18 cellular contexts compared by ENCODE assay signal in the genomic region with DNA sequence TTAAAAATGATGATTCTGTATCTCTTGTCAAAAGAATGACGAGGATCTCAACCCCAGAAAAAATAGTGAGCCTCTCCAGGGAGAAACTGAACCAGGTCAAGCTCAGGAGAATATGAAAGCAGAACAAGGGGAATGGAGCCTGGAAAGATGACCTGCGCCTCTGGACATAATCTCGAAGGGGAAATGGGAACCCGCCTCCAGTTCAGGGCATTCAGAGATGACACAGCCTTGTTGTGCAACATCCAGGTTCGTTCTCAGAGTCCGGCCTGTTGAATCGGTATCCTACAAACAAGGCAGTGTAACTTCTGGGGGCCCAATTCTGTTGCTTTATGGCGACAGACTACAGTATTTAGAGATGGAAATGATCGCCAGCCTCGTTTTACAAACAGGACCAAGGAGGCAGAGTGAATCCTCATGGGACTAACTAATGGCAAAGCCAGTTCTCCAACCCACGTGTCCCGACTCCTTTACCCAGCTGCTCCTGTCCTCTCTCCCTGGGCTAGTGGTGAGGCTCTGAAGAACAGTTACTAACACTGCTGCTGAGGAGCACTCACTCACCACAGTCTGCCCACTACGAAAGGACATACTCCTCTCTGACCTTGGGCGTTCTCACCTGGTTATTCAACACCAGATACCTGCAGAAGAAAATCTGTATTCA.
A peak's percentile ranks its signal among the peaks of the same experiment; 100 is the strongest.
DNase-seq lines count a peak whose midpoint lies in the region; ATAC-seq and TF ChIP-seq lines count a peak whose summit lies in the region.
"Had no signal": no experiment of that assay in that cellular context is flagged by ENCODE, and none has a peak within 500 bp of the region (broad histone marks: within the 10 kb centered on the region; RNA-seq: fewer than 3 reads in every experiment).

No MANE protein-coding gene starts in this region.

- no peaks in the 10 kb centered on the region for H3K4me1 ChIP-seq in Karpas-422 (ENCODE audit: low read length)

- no peak overlapping the region for H2AFZ ChIP-seq in Karpas-422 (ENCODE audit: low read length)
- H2AFZ ChIP-seq: PC-9 had no signal

- TF ChIP-seq CTCF in RWPE1 (conservative IDR thresholded peaks at IDR 0.05; ENCODE audit: low read depth) = no peak
- no peak for TF ChIP-seq CTCF in fibroblast of pulmonary artery (IDR thresholded peaks at IDR 0.05; ENCODE audit: low read length, missing control alignments)
- no peak for TF ChIP-seq CTCF in WTC11 (IDR thresholded peaks at IDR 0.05)

- CTCF ChIA-PET in RWPE1 (lab: Yijun Ruan, JAX) (no interaction called here), WTC11 (lab: Charles Lee) (interaction anchor here (1.7 kb wide), 1 partner anchor 19 kb away, joined by 8 read pairs; no protein-coding TSS in a partner anchor)

- H3K9me3 ChIP-seq in Karpas-422 (ENCODE audit: low read length) = no peaks in the 10 kb centered on the region

- no peaks in the 10 kb centered on the region for H3K27me3 Mint-ChIP-seq in WTC11 (ENCODE audit: low read depth)
- no peaks in the 10 kb centered on the region for H3K27me3 Mint-ChIP-seq in activated T-cell treated with anti-CD3 and anti-CD28 coated beads, Interleukin-2, amount 50 U/mL, for 4 hours (ENCODE audit: low read depth)
- H3K27me3 Mint-ChIP-seq: central memory CD8-positive, alpha-beta T cell; T-helper 17 cell had no signal

- DNase-seq in GF-D8 (lab: John Stamatoyannopoulos, UW) = peak; percentile 44
- DNase-seq in RWPE1 (ENCODE audit: low spot score) = peak; percentile 24
- peak; percentile 71 for DNase-seq in fibroblast of pulmonary artery (ENCODE audit: low read depth)
- DNase-seq in pons (ENCODE audit: low spot score) = peak; percentile 20
- no peak for DNase-seq in activated CD8-positive, alpha-beta memory T cell treated with anti-CD3 and anti-CD28 coated beads, Interleukin-2, amount 50 U/mL, for 4 hours
- DNase-seq in WTC11 (ENCODE audit: low spot score) = no peak
- no peak for DNase-seq in activated T-cell treated with anti-CD3 and anti-CD28 coated beads, Interleukin-2, amount 50 U/mL, for 4 hours
- DNase-seq in Karpas-422 = no peak
- DNase-seq: activated CD4-positive, alpha-beta T cell treated with anti-CD3 and anti-CD28 coated beads, Interleukin-2, amount 50 U/mL, for 4 hours; DMS79 treated with DMSO at 0.1 percent for 48 hours; mesendoderm; PC-9; posterior cingulate gyrus; stimulated activated CD4-positive, alpha-beta T cell treated with anti-CD3 and anti-CD28 coated beads, Interleukin-2, amount 100 ng/mL, for 24 hours; T-helper 17 cell had no signal

- H3K4me1 Mint-ChIP-seq in WTC11 = no peaks in the 10 kb centered on the region; the same call in 1 of the 2 replicates
- peaks cover 18% of the 10 kb centered on the region for H3K4me1 Mint-ChIP-seq in activated T-cell treated with anti-CD3 and anti-CD28 coated beads, Interleukin-2, amount 50 U/mL, for 4 hours (ENCODE audit: low read depth)

- H3K4me3 ChIP-seq in fibroblast of pulmonary artery (replicated peaks; ENCODE audit: low read depth, low read length) = no peak overlapping the region
- H3K4me3 ChIP-seq in Karpas-422 (ENCODE audit: low read length) = no peak overlapping the region
- H3K4me3 ChIP-seq: PC-9 had no signal

- H3K36me3 Mint-ChIP-seq in WTC11 = peaks cover 3% of the 10 kb centered on the region; the same call in 1 of the 2 replicates
- peaks cover 6% of the 10 kb centered on the region for H3K36me3 Mint-ChIP-seq in activated T-cell treated with anti-CD3 and anti-CD28 coated beads, Interleukin-2, amount 50 U/mL, for 4 hours (ENCODE audit: insufficient read depth)

- H4K20me1 ChIP-seq in Karpas-422 (ENCODE audit: insufficient read depth, low read depth, low read length) = no peaks in the 10 kb centered on the region

- H3K9ac ChIP-seq in Karpas-422 (ENCODE audit: low read length) = no peak overlapping the region

- no peaks in the 10 kb centered on the region for H3K9me3 Mint-ChIP-seq in WTC11
- H3K9me3 Mint-ChIP-seq in activated T-cell treated with anti-CD3 and anti-CD28 coated beads, Interleukin-2, amount 50 U/mL, for 4 hours = no peaks in the 10 kb centered on the region
- H3K9me3 Mint-ChIP-seq: activated T-helper 2 cell treated with anti-CD3 and anti-CD28 coated beads, Interferon-gamma antibody, Interleukin-2, Interleukin-4, amounts not matched to agents 10 μg/mL and 5 μg/mL and 100 μg/mL, durations not matched to agents 14 hours and 24 hours and 36 hours; central memory CD8-positive, alpha-beta T cell had no signal

- H3K27me3 ChIP-seq in Karpas-422 (ENCODE audit: low read length) = no peaks in the 10 kb centered on the region

- H3K79me2 ChIP-seq in Karpas-422 (ENCODE audit: low read length) = no peaks in the 10 kb centered on the region

- H3K27ac ChIP-seq in RWPE1 (no peak overlapping the region), Karpas-422 (ENCODE audit: low read length) (no peak overlapping the region)
- H3K27ac ChIP-seq: epithelial cell of prostate, PC-9 had no signal

- no peak overlapping the region for H3K4me3 Mint-ChIP-seq in WTC11
- H3K4me3 Mint-ChIP-seq in activated T-cell treated with anti-CD3 and anti-CD28 coated beads, Interleukin-2, amount 50 U/mL, for 4 hours = no peak overlapping the region
- H3K4me3 Mint-ChIP-seq: central memory CD8-positive, alpha-beta T cell; T-helper 17 cell had no signal

- H3K9me2 ChIP-seq in Karpas-422 (replicated peaks; ENCODE audit: insufficient read depth, low read length) = no peaks in the 10 kb centered on the region

- H3K36me3 ChIP-seq in Karpas-422 (ENCODE audit: insufficient read depth, low read length) = no peaks in the 10 kb centered on the region

- POLR2A ChIA-PET in RWPE1 (lab: Yijun Ruan, JAX; ENCODE audit: low non-redundant PET) = no interaction called here
- POLR2A ChIA-PET in WTC11 (lab: Charles Lee) = interaction anchor here (0.5 kb wide), 1 partner anchor 598 kb away, joined by 3 read pairs; no protein-coding TSS in a partner anchor

- H3K27ac Mint-ChIP-seq in WTC11 = no peak overlapping the region
- H3K27ac Mint-ChIP-seq: activated T-helper 2 cell treated with anti-CD3 and anti-CD28 coated beads, Interferon-gamma antibody, Interleukin-2, Interleukin-4, amounts not matched to agents 10 μg/mL and 5 μg/mL and 100 μg/mL, durations not matched to agents 14 hours and 24 hours and 36 hours; T-helper 17 cell had no signal

- ATAC-seq in WTC11 = no peak; the same call in 1 of the 2 replicates
- ATAC-seq in activated T-cell treated with anti-CD3 and anti-CD28 coated beads, Interleukin-2, amount 50 U/mL, for 4 hours = no peak
- ATAC-seq: T-helper 17 cell had no signal

- H3K4me2 ChIP-seq in Karpas-422 (ENCODE audit: low read depth, low read length, poor library complexity, severe bottlenecking) = no peak overlapping the region
- H3K4me2 ChIP-seq: PC-9 had no signal

TF ChIP-seq in WTC11, 78 proteins besides CTCF, POLR2A, EP300 and RAD21:
- no peak for TF ChIP-seq NR3C1 (CRISPR knock-in tag; conservative IDR thresholded peaks at IDR 0.05; ENCODE audit: low read depth)
- no peak for TF ChIP-seq PRRX2 (CRISPR knock-in tag; IDR thresholded peaks at IDR 0.05)
- no peak for TF ChIP-seq FOXJ3 (CRISPR knock-in tag; IDR thresholded peaks at IDR 0.05; ENCODE audit: borderline replicate concordance)
- TF ChIP-seq, protein P1, sequence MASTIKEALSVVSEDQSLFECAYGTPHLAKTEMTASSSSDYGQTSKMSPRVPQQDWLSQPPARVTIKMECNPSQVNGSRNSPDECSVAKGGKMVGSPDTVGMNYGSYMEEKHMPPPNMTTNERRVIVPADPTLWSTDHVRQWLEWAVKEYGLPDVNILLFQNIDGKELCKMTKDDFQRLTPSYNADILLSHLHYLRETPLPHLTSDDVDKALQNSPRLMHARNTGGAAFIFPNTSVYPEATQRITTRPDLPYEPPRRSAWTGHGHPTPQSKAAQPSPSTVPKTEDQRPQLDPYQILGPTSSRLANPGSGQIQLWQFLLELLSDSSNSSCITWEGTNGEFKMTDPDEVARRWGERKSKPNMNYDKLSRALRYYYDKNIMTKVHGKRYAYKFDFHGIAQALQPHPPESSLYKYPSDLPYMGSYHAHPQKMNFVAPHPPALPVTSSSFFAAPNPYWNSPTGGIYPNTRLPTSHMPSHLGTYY (CRISPR knock-in tag; IDR thresholded peaks at IDR 0.05) = no peak

Comparison
In these comparisons a context has a peak if more than half of its experiments do, and no peak if none do; other contexts are left out.
1. DNase-seq: peak in GF-D8 (single experiment), RWPE1 (single experiment), fibroblast of pulmonary artery (single experiment) and pons (single experiment); none in activated CD8-positive, alpha-beta memory T cell treated with anti-CD3 and anti-CD28 coated beads, Interleukin-2, amount 50 U/mL, for 4 hours (single experiment), WTC11 (single experiment), activated T-cell treated with anti-CD3 and anti-CD28 coated beads, Interleukin-2, amount 50 U/mL, for 4 hours (single experiment) and Karpas-422 (single experiment).